In the genomic region with DNA sequence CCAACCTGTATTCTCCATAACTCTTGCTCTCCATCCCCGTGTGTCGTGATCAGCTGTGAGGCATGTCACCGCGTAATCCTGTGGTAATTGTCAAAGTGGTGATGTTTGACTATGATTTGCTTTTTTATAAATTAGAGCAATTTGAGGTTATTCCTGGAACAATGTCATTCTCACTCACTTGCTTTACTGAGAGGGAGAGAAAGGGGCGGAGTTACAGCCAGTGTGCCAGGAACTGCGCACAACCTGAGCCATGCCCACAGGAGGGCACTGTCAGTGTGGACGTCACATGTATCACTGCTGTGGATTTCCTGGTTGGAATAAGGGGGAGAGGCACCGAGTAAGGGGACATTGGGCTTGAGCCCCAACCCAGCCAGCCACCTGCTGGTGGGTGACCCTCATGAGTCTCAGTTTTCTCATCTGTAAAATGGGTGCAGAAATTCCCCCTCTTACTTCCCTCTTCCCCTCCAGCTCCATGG, we compare ENCODE assay signal across 26 cellular contexts. TPM values are rescaled to one million over a fixed set of nuclear protein-coding genes. Genes with fewer than 3 reads are reported as not detected.
DNase-seq lines count a peak whose midpoint lies in the region; ATAC-seq and TF ChIP-seq lines count a peak whose summit lies in the region.
"Had no signal": no experiment of that assay in that cellular context is flagged by ENCODE, and none has a peak within 500 bp of the region (broad histone marks: within the 10 kb centered on the region; RNA-seq: fewer than 3 reads in every experiment).

No MANE protein-coding gene starts in this region.

- H3K4me1 ChIP-seq in DOHH2 (ENCODE audit: control insufficient read depth, low read length), result peaks cover 19% of the 10 kb centered on the region

- H3K9me3 Mint-ChIP-seq in brain (peaks cover 0 to 2% (median 0%) of the 10 kb centered on the region in 5 experiments), nephron (no peaks in the 10 kb centered on the region)
- H3K9me3 Mint-ChIP-seq: activated CD4-positive, alpha-beta T cell treated with anti-CD3 and anti-CD28 coated beads, Interleukin-2, amount 10 ng/mL, durations not matched to agents 7 days and 5 days; activated T-helper 1 cell treated with anti-CD3 and anti-CD28 coated beads, Interleukin-12 subunit alpha, Interleukin-12 subunit beta, Interleukin-2, Interleukin-4 antibody, amounts not matched to agents 30 ng/mL and 10 ng/mL and 1 ng/mL, durations not matched to agents 14 hours and 24 hours and 36 hours; CD8-positive, alpha-beta memory T cell; stimulated activated memory B cell treated with anti-CD40 and anti-IgM and Interleukin-4, amounts not matched to agents 10 μg/mL and 1 μg/mL and 100 μg/mL, for 72 hours had no signal

- H3K9me2 ChIP-seq in DOHH2 (replicated peaks; ENCODE audit: control insufficient read depth, low read length), result no peaks in the 10 kb centered on the region

- ATAC-seq in GM21447 (IDR thresholded peaks at IDR 0.05; ENCODE audit: unreplicated experiment), result no peak
- ATAC-seq: esophagus mucosa; gastroesophageal sphincter; lower lobe of right lung; stimulated activated memory B cell treated with anti-CD40 and anti-IgM and Interleukin-4, amounts not matched to agents 10 μg/mL and 1 μg/mL and 100 μg/mL, for 72 hours had no signal

- H3K4me1 Mint-ChIP-seq in brain, result peaks cover 85% of the 10 kb centered on the region
- H3K4me1 Mint-ChIP-seq in nephron, result peaks cover 72% of the 10 kb centered on the region

- TF ChIP-seq CTCF in DOHH2 (IDR thresholded peaks at IDR 0.05; ENCODE audit: low read depth, low read length, poor library complexity, severe bottlenecking) (peak; percentile 15), GM12874 (IDR thresholded peaks at IDR 0.05; ENCODE audit: insufficient read depth, low read depth, low read length) (peak; percentile 20; the same call in 1 of the 2 replicates), brain (conservative IDR thresholded peaks at IDR 0.05) (no peak), nephron (IDR thresholded peaks at IDR 0.05; ENCODE audit: unreplicated experiment in 3 of 3) (no peak)

- no peaks in the 10 kb centered on the region for H3F3A ChIP-seq in DOHH2 (ENCODE audit: control insufficient read depth, insufficient read depth)

- DNase-seq in GDM1 (lab: John Stamatoyannopoulos, UW) (no peak), Kasumi-1 (lab: John Stamatoyannopoulos, UW) (no peak)
- DNase-seq: activated CD4-positive, alpha-beta T cell treated with anti-CD3 and anti-CD28 coated beads, Interleukin-2, amount 10 ng/mL, durations not matched to agents 7 days and 5 days; activated naive CD4-positive, alpha-beta T cell treated with anti-CD3 and anti-CD28 coated beads, Interleukin-2, amount 50 U/mL, for 16 hours; CD8-positive, alpha-beta memory T cell; central memory CD4-positive, alpha-beta T cell; islet precursor cell; KG1; lower lobe of right lung; MV-4-11; NCI-H187; NCI-H446 treated with DMSO at 0.1 percent for 48 hours; SIG-M5; stimulated activated CD4-positive, alpha-beta T cell treated with anti-CD3 and anti-CD28 coated beads, Interleukin-2, amount 100 ng/mL, for 24 hours; T-helper 1 cell; testis had no signal

- no peaks in the 10 kb centered on the region for H3K9me3 ChIP-seq in DOHH2 (ENCODE audit: control insufficient read depth, insufficient read depth, low read length)
- H3K9me3 ChIP-seq: gastroesophageal sphincter, lower lobe of right lung, testis had no signal

- H3K4me3 Mint-ChIP-seq in brain, result no peak overlapping the region
- H3K4me3 Mint-ChIP-seq in nephron, result peak overlapping the region in 2 of 3 experiments; percentile 21 to 43
- H3K4me3 Mint-ChIP-seq: activated CD4-positive, alpha-beta T cell treated with anti-CD3 and anti-CD28 coated beads, Interleukin-2, amount 10 ng/mL, durations not matched to agents 7 days and 5 days; activated T-helper 1 cell treated with anti-CD3 and anti-CD28 coated beads, Interleukin-12 subunit alpha, Interleukin-12 subunit beta, Interleukin-2, Interleukin-4 antibody, amounts not matched to agents 30 ng/mL and 10 ng/mL and 1 ng/mL, durations not matched to agents 14 hours and 24 hours and 36 hours; CD8-positive, alpha-beta memory T cell; stimulated activated memory B cell treated with anti-CD40 and anti-IgM and Interleukin-4, amounts not matched to agents 10 μg/mL and 1 μg/mL and 100 μg/mL, for 72 hours had no signal

- no peak overlapping the region for H3K4me3 ChIP-seq in DOHH2 (ENCODE audit: low read length)
- H3K4me3 ChIP-seq: gastroesophageal sphincter, lower lobe of right lung, skin epidermis, testis had no signal

- H3K27me3 ChIP-seq in DOHH2 (ENCODE audit: control insufficient read depth, low read length), result peaks cover 62% of the 10 kb centered on the region
- H3K27me3 ChIP-seq: testis had no signal

- H3K27ac Mint-ChIP-seq in brain (peak overlapping the region in 4 of 5 experiments; percentile 66 to 97 (median 96)), nephron (peak overlapping the region in 2 of 3 experiments; percentile 9 to 17)
- H3K27ac Mint-ChIP-seq: activated CD4-positive, alpha-beta T cell treated with anti-CD3 and anti-CD28 coated beads, Interleukin-2, amount 10 ng/mL, durations not matched to agents 7 days and 5 days; activated T-helper 1 cell treated with anti-CD3 and anti-CD28 coated beads, Interleukin-12 subunit alpha, Interleukin-12 subunit beta, Interleukin-2, Interleukin-4 antibody, amounts not matched to agents 30 ng/mL and 10 ng/mL and 1 ng/mL, durations not matched to agents 14 hours and 24 hours and 36 hours; stimulated activated memory B cell treated with anti-CD40 and anti-IgM and Interleukin-4, amounts not matched to agents 10 μg/mL and 1 μg/mL and 100 μg/mL, for 72 hours had no signal

- H3K36me3 ChIP-seq in DOHH2 (ENCODE audit: control insufficient read depth, low read length), result no peaks in the 10 kb centered on the region
- H3K36me3 ChIP-seq: gastroesophageal sphincter, lower lobe of right lung had no signal

- H3K4me2 ChIP-seq in DOHH2 (ENCODE audit: low read length), result no peak overlapping the region

- H3K36me3 Mint-ChIP-seq in brain (no peaks in the 10 kb centered on the region), nephron (ENCODE audit: low read depth) (no peaks in the 10 kb centered on the region)
- H3K36me3 Mint-ChIP-seq: CD8-positive, alpha-beta memory T cell; stimulated activated memory B cell treated with anti-CD40 and anti-IgM and Interleukin-4, amounts not matched to agents 10 μg/mL and 1 μg/mL and 100 μg/mL, for 72 hours had no signal

- peaks cover 5% of the 10 kb centered on the region for H3K27me3 Mint-ChIP-seq in brain
- H3K27me3 Mint-ChIP-seq in nephron (ENCODE audit: low read depth), result peaks cover 7% of the 10 kb centered on the region

- peaks cover 4% of the 10 kb centered on the region; the same call in 1 of the 2 replicates for H4K20me1 ChIP-seq in DOHH2 (ENCODE audit: control insufficient read depth, insufficient read depth, low read depth, low read length)

- no peaks in the 10 kb centered on the region for H3K79me2 ChIP-seq in DOHH2 (ENCODE audit: control insufficient read depth, low read length)

- H3K27ac ChIP-seq in DOHH2 (ENCODE audit: low read depth, low read length), result no peak overlapping the region
- H3K27ac ChIP-seq: gastroesophageal sphincter, lower lobe of right lung, skin epidermis, testis had no signal

RNA-seq across cellular contexts. Expression of a gene that starts 6.9 kb away (rescaled TPM):
- polyA plus RNA-seq in brain (ENCODE audit: insufficient read depth, low read depth, low replicate concordance), result 67.9 TPM

RNA-seq across cellular contexts. Expression of a gene that starts 53.4 kb away (rescaled TPM):
- polyA plus RNA-seq in brain (ENCODE audit: insufficient read depth, low read depth, low replicate concordance), result 4.9 TPM
- polyA plus RNA-seq: CD8-positive, alpha-beta memory T cell had no signal

RNA-seq across cellular contexts. Expression of a gene that starts 58.6 kb away (rescaled TPM):
- 1.7 TPM for polyA plus RNA-seq in brain (ENCODE audit: insufficient read depth, low read depth, low replicate concordance)
- polyA plus RNA-seq: CD8-positive, alpha-beta memory T cell had no signal

Comparison
In these comparisons a context has a peak if more than half of its experiments do, and no peak if none do; other contexts are left out.
1. CTCF ChIP-seq: peak in DOHH2 (single experiment) and GM12874 (single experiment); none in brain (0 of 2) and nephron (0 of 3).
2. H3K4me3 Mint-ChIP-seq: peak in nephron (2 of 3); none in brain (0 of 5).